Comparison of ENCODE assay signal across 8 cellular contexts in the genomic region with DNA sequence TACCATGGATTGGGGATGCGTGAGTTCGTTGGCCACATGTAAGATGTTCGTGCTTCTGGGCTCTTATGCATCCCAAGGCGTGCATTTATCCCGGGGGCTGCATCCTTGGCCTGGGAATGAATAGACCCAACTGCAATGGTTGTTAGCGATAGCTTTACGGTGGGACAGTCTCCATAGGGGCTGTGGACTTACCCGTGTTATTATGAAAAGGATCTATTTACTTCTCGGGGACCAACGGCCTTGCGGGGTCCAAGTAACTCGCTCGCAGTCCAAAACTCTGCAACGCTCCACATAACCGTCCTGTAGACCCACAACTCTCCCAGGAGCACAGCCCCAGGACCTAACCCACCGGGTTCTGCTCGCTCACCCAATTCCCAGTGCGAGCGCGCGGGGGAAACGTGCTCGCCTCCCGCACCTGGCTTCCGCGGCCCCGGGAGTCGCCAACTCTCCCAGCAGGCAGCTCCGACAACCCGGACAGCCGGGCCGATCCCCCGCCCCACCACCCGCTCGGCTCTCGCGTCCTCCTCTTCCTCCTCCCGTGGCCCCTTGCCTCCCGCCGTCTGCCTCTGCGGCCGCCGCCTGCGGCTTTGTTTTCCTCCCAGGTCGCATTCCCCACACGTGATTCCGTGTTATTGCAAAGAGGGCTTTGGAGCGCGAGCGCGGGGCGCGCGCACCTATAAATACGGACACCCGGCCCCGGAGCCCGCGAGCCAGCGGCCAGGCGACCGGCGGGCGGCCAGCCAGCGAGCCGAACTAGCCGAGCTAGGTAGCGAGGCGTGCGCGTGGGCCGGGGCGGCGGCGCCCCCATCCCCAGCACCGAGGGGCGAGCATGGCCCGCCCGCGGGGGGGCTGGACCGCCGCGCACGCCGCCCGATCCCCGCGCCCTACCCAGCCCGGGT. TPM values are rescaled to one million over a fixed set of nuclear protein-coding genes. Genes with fewer than 3 reads are reported as not detected.
DNase-seq lines count a peak whose midpoint lies in the region; ATAC-seq, FAIRE-seq and TF ChIP-seq lines count a peak whose summit lies in the region.

A gene with protein sequence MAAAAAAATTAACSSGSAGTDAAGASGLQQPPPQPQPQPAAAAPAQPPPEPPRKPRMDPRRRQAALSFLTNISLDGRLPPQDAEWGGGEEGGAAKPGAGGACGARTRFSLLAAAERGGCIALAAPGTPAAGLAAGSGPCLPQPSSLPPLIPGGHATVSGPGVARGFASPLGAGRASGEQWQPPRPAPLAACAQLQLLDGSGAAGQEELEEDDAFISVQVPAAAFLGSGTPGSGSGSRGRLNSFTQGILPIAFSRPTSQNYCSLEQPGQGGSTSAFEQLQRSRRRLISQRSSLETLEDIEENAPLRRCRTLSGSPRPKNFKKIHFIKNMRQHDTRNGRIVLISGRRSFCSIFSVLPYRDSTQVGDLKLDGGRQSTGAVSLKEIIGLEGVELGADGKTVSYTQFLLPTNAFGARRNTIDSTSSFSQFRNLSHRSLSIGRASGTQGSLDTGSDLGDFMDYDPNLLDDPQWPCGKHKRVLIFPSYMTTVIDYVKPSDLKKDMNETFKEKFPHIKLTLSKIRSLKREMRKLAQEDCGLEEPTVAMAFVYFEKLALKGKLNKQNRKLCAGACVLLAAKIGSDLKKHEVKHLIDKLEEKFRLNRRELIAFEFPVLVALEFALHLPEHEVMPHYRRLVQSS (plus strand): TSS at position 706 of the 899 bp plus-strand sequence. CDS start 278 bp downstream, outside the sequence.

- H3K79me2 ChIP-seq in endothelial cell of umbilical vein (ENCODE audit: control insufficient read depth, insufficient read depth, low read length): peaks cover 35% of the 10 kb centered on the region

- peaks cover 0 to 5% of the 10 kb centered on the region in 2 experiments for H3K36me3 ChIP-seq in endothelial cell of umbilical vein (ENCODE audit: control insufficient read depth in 2 of 2, extremely low read depth in 1 of 2, insufficient read depth in 2 of 2, low read length in 2 of 2)

- H2AFZ ChIP-seq in endothelial cell of umbilical vein (ENCODE audit: low read depth, low read length): peak within 1 kb of the TSS; percentile 66

- DNase-seq in DMS53 (lab: John Stamatoyannopoulos, UW) (peak; percentile 86), NCI-H1092 treated with DMSO at 0.1 percent for 48 hours (lab: John Stamatoyannopoulos, UW) (peak; percentile 67), endothelial cell of umbilical vein (ENCODE audit: low read depth, low spot score) (peak; percentile 84), midbrain (lab: John Stamatoyannopoulos, UW) (peak; percentile 55), substantia nigra (lab: John Stamatoyannopoulos, UW) (peak in 39 of 49 donors; percentile 7 to 71 (median 48)), DMS114 treated with DMSO at 0.1 percent for 48 hours (lab: John Stamatoyannopoulos, UW; ENCODE audit: unreplicated experiment) (no peak)
- DNase-seq in activated CD4-positive, alpha-beta T cell treated with anti-CD3 and anti-CD28 coated beads, Interleukin-2, amount 50 U/mL, for 1 hour: peak; percentile 9

- TF ChIP-seq POLR2A in endothelial cell of umbilical vein (IDR thresholded peaks at IDR 0.05; ENCODE audit: low read depth, low read length): peak; percentile 86

- POLR2A ChIA-PET in endothelial cell of umbilical vein (lab: Charles Lee): no interaction called here

- no peak for TF ChIP-seq CTCF in endothelial cell of umbilical vein (IDR thresholded peaks at IDR 0.05; ENCODE audit: extremely low read depth in 1 of 2, insufficient read depth in 1 of 2, low read depth in 1 of 2, low read length in 2 of 2)

- H3K4me1 ChIP-seq in endothelial cell of umbilical vein (ENCODE audit: control insufficient read depth, extremely low read depth, insufficient read depth, low read length): peaks cover 24% of the 10 kb centered on the region

- TSS peak; percentile 33 for BruUV-seq in endothelial cell of umbilical vein (replicated peaks; lab: Mats Ljungman, UMichigan)

- H3K9ac ChIP-seq in endothelial cell of umbilical vein (replicated peaks; ENCODE audit: extremely low read depth, insufficient read depth, low read length): peak within 1 kb of the TSS; percentile 73

- no peaks in the 10 kb centered on the region for H3K27me3 ChIP-seq in endothelial cell of umbilical vein (ENCODE audit: control insufficient read depth in 2 of 2, insufficient read depth in 2 of 2, low read length in 2 of 2)

- peak within 1 kb of the TSS; percentile 91 for H3K4me2 ChIP-seq in endothelial cell of umbilical vein (ENCODE audit: insufficient read depth, low read length)

- dilution Hi-C loops in endothelial cell of umbilical vein (cut with MboI; ENCODE audit: extremely low pct_ligation_motif_present, low sequenced_read_pairs): no loop called here

- H3K27ac ChIP-seq in endothelial cell of umbilical vein (ENCODE audit: insufficient read depth, low read depth, low read length) (peak within 1 kb of the TSS; percentile 65), substantia nigra (ENCODE audit: low read depth, low read length, poor library complexity, severe bottlenecking) (peak within 1 kb of the TSS; percentile 45)

- peak within 1 kb of the TSS; percentile 61 to 94 (median 88) for H3K4me3 ChIP-seq in endothelial cell of umbilical vein (replicated peaks in 1 of 3; ENCODE audit: insufficient read depth in 1 of 3, low read depth in 1 of 3, low read length in 3 of 3)

- intact Hi-C loops in endothelial cell of umbilical vein (cut with micrococcal nuclease): loop anchor here (1.0 to 10.0 kb wide), 9 partner anchors 20 to 323 kb away; a partner anchor contains a TSS

- FAIRE-seq in endothelial cell of umbilical vein (lab: Jason Lieb, UNC): peak; percentile 50

- no peaks in the 10 kb centered on the region for H4K20me1 ChIP-seq in endothelial cell of umbilical vein (replicated peaks; ENCODE audit: control insufficient read depth, extremely low read depth, insufficient read depth, low read length)

- CTCF ChIA-PET in endothelial cell of umbilical vein (lab: Charles Lee): interaction anchor here (1.8 to 5.3 kb wide), 5 partner anchors 57 to 277 kb away, joined by 5 to 74 read pairs (median 17); no protein-coding TSS in a partner anchor

- H3K9me3 ChIP-seq in endothelial cell of umbilical vein (replicated peaks; ENCODE audit: control insufficient read depth, insufficient read depth, low read length): no peaks in the 10 kb centered on the region

- H3K9me1 ChIP-seq in endothelial cell of umbilical vein (replicated peaks; ENCODE audit: control insufficient read depth, extremely low read depth, insufficient read depth, low read length): no peaks in the 10 kb centered on the region

- peak; percentile 29 for ATAC-seq in GM21529 (IDR thresholded peaks at IDR 0.05; ENCODE audit: unreplicated experiment)

TF ChIP-seq in endothelial cell of umbilical vein, 7 proteins besides CTCF, POLR2A, EP300 and RAD21:
- TF ChIP-seq GATA2 (IDR thresholded peaks at IDR 0.05; ENCODE audit: insufficient read depth, insufficient read length, low read depth, low read length): no peak
- no peak for TF ChIP-seq MYC (IDR thresholded peaks at IDR 0.05; ENCODE audit: low read depth, low read length)
- TF ChIP-seq JUN (IDR thresholded peaks at IDR 0.05; ENCODE audit: borderline replicate concordance, insufficient read depth, insufficient read length, low read depth): no peak
- TF ChIP-seq EZH2 (IDR thresholded peaks at IDR 0.05; ENCODE audit: borderline replicate concordance, low read depth, low read length, severe bottlenecking): no peak
- TF ChIP-seq POLR2AphosphoS5 (IDR thresholded peaks at IDR 0.05; ENCODE audit: insufficient read depth, low read depth, low read length): peak; percentile 65
- TF ChIP-seq, protein P1, sequence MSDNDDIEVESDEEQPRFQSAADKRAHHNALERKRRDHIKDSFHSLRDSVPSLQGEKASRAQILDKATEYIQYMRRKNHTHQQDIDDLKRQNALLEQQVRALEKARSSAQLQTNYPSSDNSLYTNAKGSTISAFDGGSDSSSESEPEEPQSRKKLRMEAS (IDR thresholded peaks at IDR 0.05; ENCODE audit: insufficient read depth, insufficient read length): peak; percentile 85
- no peak for TF ChIP-seq FOS (IDR thresholded peaks at IDR 0.05; ENCODE audit: borderline replicate concordance, insufficient read depth, low read length)

RNA-seq across cellular contexts. Expression of the gene that starts here (rescaled TPM):
- 55.0 and 71.1 TPM in 2 replicates for total RNA-seq in endothelial cell of umbilical vein
- polyA plus RNA-seq in endothelial cell of umbilical vein: 28.7 and 40.2 TPM in 2 replicates
- 46.8 and 51.2 TPM in 2 replicates for polyA plus RNA-seq in endothelial cell of umbilical vein (2011; cell fraction: cytosol; rRNA removed)
- polyA plus RNA-seq in endothelial cell of umbilical vein (2011; cell fraction: nucleus; rRNA removed): 66.8 and 77.1 TPM in 2 replicates
- polyA plus RNA-seq in endothelial cell of umbilical vein (2012): 66.6 TPM in 2 replicates
- polyA minus RNA-seq in endothelial cell of umbilical vein: 73.3 and 73.9 TPM in 2 replicates
- polyA minus RNA-seq in endothelial cell of umbilical vein (2011; cell fraction: cytosol; rRNA and poly(A)+ RNA removed): 7.8 TPM
- polyA minus RNA-seq in endothelial cell of umbilical vein (2011; cell fraction: nucleus; rRNA and poly(A)+ RNA removed): 87.4 and 92.3 TPM in 2 replicates
